22 cellular contexts compared by ENCODE assay signal in the genomic region with DNA sequence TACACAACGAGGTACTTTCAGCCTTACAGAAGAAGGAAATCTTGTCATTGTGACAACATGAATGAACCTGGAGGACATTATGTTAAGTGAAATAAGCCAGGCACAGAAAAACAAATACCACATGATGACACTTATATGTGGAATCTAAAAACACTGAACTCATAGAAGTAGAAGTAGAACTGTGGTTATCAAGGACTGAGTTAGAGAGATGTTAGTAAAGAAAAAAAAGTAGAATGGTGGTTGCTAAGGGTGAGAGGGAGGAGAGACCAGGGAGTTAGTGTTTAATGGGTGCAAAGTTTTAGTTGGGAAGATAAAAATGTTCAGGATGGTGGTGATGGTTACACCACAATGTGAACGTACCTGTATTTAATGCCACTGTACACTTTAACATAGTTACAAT. TPM values are rescaled to one million over a fixed set of nuclear protein-coding genes. Genes with fewer than 3 reads are reported as not detected.
DNase-seq lines count a peak whose midpoint lies in the region; ATAC-seq and TF ChIP-seq lines count a peak whose summit lies in the region.
"Had no signal": no experiment of that assay in that cellular context is flagged by ENCODE, and none has a peak within 500 bp of the region (broad histone marks: within the 10 kb centered on the region; RNA-seq: fewer than 3 reads in every experiment).

No MANE protein-coding gene starts in this region.

- TF ChIP-seq CTCF in HFFc6 (IDR thresholded peaks at IDR 0.05): no peak
- TF ChIP-seq CTCF in GM13976 (IDR thresholded peaks at IDR 0.05; ENCODE audit: borderline replicate concordance, control extremely low read depth, extremely low read depth, insufficient read depth, missing control alignments): no peak
- TF ChIP-seq CTCF in suprapubic skin (IDR thresholded peaks at IDR 0.05): no peak

- in situ Hi-C loops in GM13976 (cut with MboI; ENCODE audit: low sequenced_read_pairs, unreplicated experiment): no loop called here

- H3K27ac Mint-ChIP-seq in HFFc6: no peak overlapping the region
- H3K27ac Mint-ChIP-seq: B cell had no signal

- DNase-seq in EH (ENCODE audit: low read depth) (peak; percentile 42), HFFc6 (peak; percentile 26), amniotic epithelial cell (ENCODE audit: low read depth) (peak; percentile 24), iris pigment epithelial cell (ENCODE audit: low read depth) (peak; percentile 27), GM13976 (ENCODE audit: low spot score) (no peak), suprapubic skin (ENCODE audit: low spot score in 2 of 2) (no peak)
- DNase-seq in effector CD8-positive, alpha-beta T cell (lab: John Stamatoyannopoulos, UW): no peak
- DNase-seq: DND-41; GDM1; H7; NCI-H1694; NCI-H2081; NCI-H2171; NCI-H345; NCI-H524; NCI-H774; NK-92 treated with Interleukin-12 subunit alpha and Interleukin-12 subunit beta, amount 100 ng/mL, for 24 hours had no signal

- TF ChIP-seq POLR2A in suprapubic skin (IDR thresholded peaks at IDR 0.05): no peak

- no peak overlapping the region for H3K4me3 Mint-ChIP-seq in HFFc6
- H3K4me3 Mint-ChIP-seq: B cell, CD14-positive monocyte had no signal

- no peaks in the 10 kb centered on the region for H3K36me3 ChIP-seq in suprapubic skin

- no peaks in the 10 kb centered on the region for H3K9me3 Mint-ChIP-seq in HFFc6
- H3K9me3 Mint-ChIP-seq: CD14-positive monocyte had no signal

- H3K27me3 ChIP-seq in suprapubic skin: no peaks in the 10 kb centered on the region

- H3K4me3 ChIP-seq in suprapubic skin: no peak overlapping the region
- H3K4me3 ChIP-seq: A549 had no signal

- no peak for TF ChIP-seq EP300 in suprapubic skin (IDR thresholded peaks at IDR 0.05)

- peaks cover 14% of the 10 kb centered on the region for H3K4me1 Mint-ChIP-seq in HFFc6 (ENCODE audit: low read depth)

- ATAC-seq in GM19395 (IDR thresholded peaks at IDR 0.05; ENCODE audit: unreplicated experiment): no peak
- ATAC-seq: A549, Panc1 had no signal

- 81% methylated on average over 2 of the region's 2 CpGs for WGBS in suprapubic skin

- H3K4me1 ChIP-seq in suprapubic skin: peaks cover 8% of the 10 kb centered on the region
- H3K4me1 ChIP-seq: A549 had no signal

- H3K27ac ChIP-seq in suprapubic skin: no peak overlapping the region
- H3K27ac ChIP-seq: A549 had no signal

- H3K27me3 Mint-ChIP-seq in HFFc6 (ENCODE audit: insufficient read depth): peaks cover 2% of the 10 kb centered on the region
- H3K27me3 Mint-ChIP-seq: B cell had no signal

- no peaks in the 10 kb centered on the region for H3K9me3 ChIP-seq in suprapubic skin
- H3K9me3 ChIP-seq: A549 had no signal

- no peaks in the 10 kb centered on the region for H3K36me3 Mint-ChIP-seq in HFFc6 (ENCODE audit: low read depth)

RNA-seq across cellular contexts. Expression of gene STX11, which starts 4.8 kb away (rescaled TPM):
- under 1 TPM; 0.30 to 0.53 (median 0.37) TPM for total RNA-seq in HFFc6 (2021; fragmentation: NEBNext Ultra II Directional; extraction: Animal tissue kit (Norgen Biotek cat#: 25700))
- total RNA-seq in suprapubic skin: 10 to 100 TPM; 12.4 to 28.2 (median 17.3) TPM
- total RNA-seq: H7 had no signal

RNA-seq across cellular contexts. Expression of gene SF3B5, which starts 50.2 kb away (rescaled TPM):
- 100 to 1,000 TPM; 172 to 189 (median 177) TPM for total RNA-seq in HFFc6 (2021; fragmentation: NEBNext Ultra II Directional; extraction: Animal tissue kit (Norgen Biotek cat#: 25700))
- 100 to 1,000 TPM; 111 to 218 (median 173) TPM for total RNA-seq in suprapubic skin

Comparison
In these comparisons a context has a peak if more than half of its experiments do, and no peak if none do; other contexts are left out.
1. DNase-seq: peak in EH (single experiment), HFFc6 (single experiment), amniotic epithelial cell (single experiment) and iris pigment epithelial cell (single experiment); none in effector CD8-positive, alpha-beta T cell (single experiment), GM13976 (single experiment) and suprapubic skin (0 of 2).
2. RNA of gene STX11, which starts 4.8 kb away (total RNA-seq): 12.4 to 28.2 TPM in suprapubic skin; 0.30 to 0.53 TPM in HFFc6; every median in the first group is over 4 times any median in the second.